8 cellular contexts compared by ENCODE assay signal in genomic region chr11:62694455-62695167, GRCh38. TPM values are rescaled to one million over a fixed set of nuclear protein-coding genes. Genes with fewer than 3 reads are reported as not detected.
DNase-seq lines count a peak whose midpoint lies in the region; ATAC-seq, FAIRE-seq and TF ChIP-seq lines count a peak whose summit lies in the region.

No MANE protein-coding gene starts in this region.

- H3K27ac ChIP-seq in hepatocyte: no peak overlapping the region
- H3K27ac ChIP-seq in small intestine (ENCODE audit: low read depth in 1 of 2, low read length in 1 of 2): no peak overlapping the region

- FAIRE-seq in small intestine (lab: Jason Lieb, UNC): no peak

- H4K20me1 ChIP-seq in hepatocyte (ENCODE audit: insufficient read depth, poor library complexity, severe bottlenecking): no peaks in the 10 kb centered on the region

- H2AFZ ChIP-seq in hepatocyte: no peak overlapping the region

- no peaks in the 10 kb centered on the region for H3K79me2 ChIP-seq in hepatocyte

- H3K4me2 ChIP-seq in hepatocyte: no peak overlapping the region

- no peak overlapping the region for H3K4me3 ChIP-seq in hepatocyte
- no peak overlapping the region for H3K4me3 ChIP-seq in small intestine (ENCODE audit: low read depth in 1 of 2, low read length in 2 of 2)

- WGBS in hepatocyte (ENCODE audit: low lambda C conversion rate, missing lambda C conversion rate): 73% methylated on average over 14 of the region's 14 CpGs
- 53 to 61% (median 55%) methylated on average over 14 of the region's 14 CpGs for WGBS in small intestine, 3 donors

- H3K4me1 ChIP-seq in hepatocyte (ENCODE audit: insufficient read depth): no peaks in the 10 kb centered on the region
- no peaks in the 10 kb centered on the region for H3K4me1 ChIP-seq in small intestine (ENCODE audit: control insufficient read depth in 2 of 2, insufficient read depth in 1 of 2, low read depth in 1 of 2, low read length in 1 of 2)

- H3K36me3 ChIP-seq in hepatocyte (replicated peaks; ENCODE audit: insufficient read depth, low read depth) (no peaks in the 10 kb centered on the region), small intestine (ENCODE audit: control insufficient read depth in 2 of 2, insufficient read depth in 2 of 2, low read length in 2 of 2) (peaks cover 0 to 15% of the 10 kb centered on the region in 2 donors)

- no peaks in the 10 kb centered on the region for H3K9me2 ChIP-seq in hepatocyte (replicated peaks; ENCODE audit: insufficient read depth)

- DNase-seq in GF-D8 (lab: John Stamatoyannopoulos, UW) (peak; percentile 8), MV-4-11 (lab: John Stamatoyannopoulos, UW) (peak; percentile 46), T1000 (lab: John Stamatoyannopoulos, UW) (peak; percentile 41), astrocyte of the hippocampus (ENCODE audit: low read depth, low spot score) (peak; percentile 84), hepatocyte (ENCODE audit: low spot score) (peak; percentile 88), small intestine (peak; percentile 84)

- H3K27me3 ChIP-seq in hepatocyte (no peaks in the 10 kb centered on the region), small intestine (ENCODE audit: control insufficient read depth in 2 of 2, insufficient read depth in 2 of 2, low read length in 2 of 2) (no peaks in the 10 kb centered on the region)

- ATAC-seq in GM21737 (IDR thresholded peaks at IDR 0.05; ENCODE audit: unreplicated experiment) (no peak), GM19324 (IDR thresholded peaks at IDR 0.05; ENCODE audit: low FRiP score, unreplicated experiment) (no peak)

- H3K9me3 ChIP-seq in hepatocyte (ENCODE audit: low read depth): no peaks in the 10 kb centered on the region
- no peaks in the 10 kb centered on the region for H3K9me3 ChIP-seq in small intestine (ENCODE audit: control insufficient read depth, low read depth)

- peak; percentile 81 for TF ChIP-seq CTCF in hepatocyte (IDR thresholded peaks at IDR 0.05; ENCODE audit: poor library complexity)

RNA-seq across cellular contexts. Expression of gene LRRN4CL, which starts 5.3 kb away (rescaled TPM):
- total RNA-seq in hepatocyte: 0.40 and 1.1 TPM in 2 replicates
- polyA plus RNA-seq in hepatocyte (0.15 and 0.41 TPM in 2 replicates), small intestine (1 to 10 TPM in 1 of 3 donors, under 1 TPM in 1, not detected in 1; 0.27 to 5.5 TPM)

RNA-seq across cellular contexts. Expression of gene BSCL2, which starts 12.6 kb away (rescaled TPM):
- total RNA-seq in hepatocyte: 39.3 and 49.2 TPM in 2 replicates
- polyA plus RNA-seq in hepatocyte (78.7 and 81.0 TPM in 2 replicates), small intestine (10 to 100 TPM; 43.2 to 69.7 (median 57.6) TPM)

RNA-seq across cellular contexts. Expression of gene GNG3, which starts 12.9 kb away (rescaled TPM):
- total RNA-seq in hepatocyte: 0.23 and 0.24 TPM in 2 replicates
- polyA plus RNA-seq in hepatocyte (0.41 and 1.2 TPM in 2 replicates), small intestine (1 to 10 TPM in 1 of 3 donors, not detected in 2; 9.0 TPM)

RNA-seq across cellular contexts. Expression of gene UBXN1, which starts 15.7 kb away (rescaled TPM):
- 73.0 and 74.1 TPM in 2 replicates for total RNA-seq in hepatocyte
- 73.2 and 73.8 TPM in 2 replicates for polyA plus RNA-seq in hepatocyte
- 100 to 1,000 TPM; 158 to 224 (median 164) TPM for polyA plus RNA-seq in small intestine

RNA-seq across cellular contexts. Expression of gene LBHD1, which starts 22.5 kb away (rescaled TPM):
- 5.4 and 11.2 TPM in 2 replicates for total RNA-seq in hepatocyte
- polyA plus RNA-seq in hepatocyte: 6.5 and 6.7 TPM in 2 replicates
- 1 to 10 TPM; 2.2 to 7.3 (median 6.7) TPM for polyA plus RNA-seq in small intestine

Comparison
In these comparisons a context has a peak if more than half of its experiments do, and no peak if none do; other contexts are left out.
1. DNase-seq: peak in every context shown above with its lines; median percentile 88 in hepatocyte; 84 in astrocyte of the hippocampus; 84 in small intestine; 46 in MV-4-11; 41 in T1000; 8 in GF-D8.